In the genomic region with DNA sequence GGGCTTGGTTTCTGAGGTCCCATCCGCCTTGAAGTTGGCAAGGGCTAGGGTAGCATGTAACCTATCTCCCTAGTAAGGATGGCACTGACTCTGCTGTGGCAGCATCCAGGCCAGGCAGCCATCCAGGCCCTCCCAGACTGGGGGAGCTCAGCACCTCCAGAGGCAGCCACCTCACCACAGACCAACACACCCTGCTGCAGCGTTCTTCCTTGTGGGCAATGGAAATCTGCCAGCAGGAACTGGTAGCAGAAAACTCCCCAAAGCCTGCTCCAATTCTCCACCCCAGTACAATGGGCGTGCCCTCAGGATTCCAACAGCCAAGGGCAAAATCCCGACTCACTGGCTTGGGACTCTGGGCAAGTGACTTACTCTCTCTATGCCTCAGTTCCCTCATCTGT, we compare ENCODE assay signal across 1 cellular context.
TF ChIP-seq lines count a peak whose summit lies in the region.

No MANE protein-coding gene starts in this region.

TF ChIP-seq in K562, 482 proteins besides CTCF, POLR2A, EP300 and RAD21:
- TF ChIP-seq DMBX1 (CRISPR knock-in tag; IDR thresholded peaks at IDR 0.05; ENCODE audit: borderline replicate concordance), result 0 out of 2 replicates have a peak, but pooled peaks have one; percentile 11
- 0 out of 2 replicates have a peak, but pooled peaks have one; percentile 23 for TF ChIP-seq ZNF764 (CRISPR knock-in tag; IDR thresholded peaks at IDR 0.05; ENCODE audit: low read depth)
- TF ChIP-seq NBN (IDR thresholded peaks at IDR 0.05; ENCODE audit: low read depth), result no peak
